ENCODE assay signal across 9 cellular contexts in the genomic region with DNA sequence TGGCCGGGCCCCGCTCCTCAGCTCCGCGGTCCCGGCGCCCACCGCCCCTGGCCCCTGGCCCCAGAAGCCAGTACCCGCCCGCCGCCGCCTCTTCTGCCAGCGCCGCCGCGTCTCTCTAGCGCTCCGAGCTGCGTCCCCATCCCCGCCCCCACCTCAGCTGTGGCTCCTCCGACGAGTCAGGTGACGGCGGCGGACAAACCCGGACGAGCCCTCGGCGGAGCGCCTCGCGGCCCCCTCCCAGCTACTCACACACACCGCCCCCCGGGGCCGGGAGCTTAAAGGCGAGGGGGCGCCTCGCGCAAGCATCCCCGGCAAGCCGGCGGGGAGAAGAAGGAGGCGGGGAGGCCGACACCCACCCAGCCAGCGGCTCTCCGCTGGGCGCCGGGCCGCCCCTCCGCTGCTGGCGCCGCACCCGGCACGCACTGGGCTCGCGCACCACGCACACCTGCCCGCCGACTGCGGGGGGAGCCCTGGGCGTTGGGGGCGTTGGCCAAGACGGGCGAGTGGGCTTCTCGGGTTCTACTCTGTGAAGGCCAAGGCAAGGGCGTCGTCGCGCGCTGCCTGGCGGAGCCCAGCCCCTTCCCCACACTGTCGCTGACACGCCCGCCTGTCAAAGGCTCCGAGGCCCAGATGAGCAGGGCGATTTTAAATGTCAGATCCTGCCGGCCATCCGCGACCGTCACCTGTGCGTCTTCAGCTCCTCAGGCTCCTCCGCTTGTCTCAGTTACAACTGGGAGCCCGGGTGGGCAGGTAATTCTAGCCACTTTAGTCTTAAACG. TPM values are rescaled to one million over a fixed set of nuclear protein-coding genes. Genes with fewer than 3 reads are reported as not detected.
DNase-seq lines count a peak whose midpoint lies in the region; ATAC-seq and TF ChIP-seq lines count a peak whose summit lies in the region.
"Had no signal": no experiment of that assay in that cellular context is flagged by ENCODE, and none has a peak within 500 bp of the region (broad histone marks: within the 10 kb centered on the region; RNA-seq: fewer than 3 reads in every experiment).

A gene with protein sequence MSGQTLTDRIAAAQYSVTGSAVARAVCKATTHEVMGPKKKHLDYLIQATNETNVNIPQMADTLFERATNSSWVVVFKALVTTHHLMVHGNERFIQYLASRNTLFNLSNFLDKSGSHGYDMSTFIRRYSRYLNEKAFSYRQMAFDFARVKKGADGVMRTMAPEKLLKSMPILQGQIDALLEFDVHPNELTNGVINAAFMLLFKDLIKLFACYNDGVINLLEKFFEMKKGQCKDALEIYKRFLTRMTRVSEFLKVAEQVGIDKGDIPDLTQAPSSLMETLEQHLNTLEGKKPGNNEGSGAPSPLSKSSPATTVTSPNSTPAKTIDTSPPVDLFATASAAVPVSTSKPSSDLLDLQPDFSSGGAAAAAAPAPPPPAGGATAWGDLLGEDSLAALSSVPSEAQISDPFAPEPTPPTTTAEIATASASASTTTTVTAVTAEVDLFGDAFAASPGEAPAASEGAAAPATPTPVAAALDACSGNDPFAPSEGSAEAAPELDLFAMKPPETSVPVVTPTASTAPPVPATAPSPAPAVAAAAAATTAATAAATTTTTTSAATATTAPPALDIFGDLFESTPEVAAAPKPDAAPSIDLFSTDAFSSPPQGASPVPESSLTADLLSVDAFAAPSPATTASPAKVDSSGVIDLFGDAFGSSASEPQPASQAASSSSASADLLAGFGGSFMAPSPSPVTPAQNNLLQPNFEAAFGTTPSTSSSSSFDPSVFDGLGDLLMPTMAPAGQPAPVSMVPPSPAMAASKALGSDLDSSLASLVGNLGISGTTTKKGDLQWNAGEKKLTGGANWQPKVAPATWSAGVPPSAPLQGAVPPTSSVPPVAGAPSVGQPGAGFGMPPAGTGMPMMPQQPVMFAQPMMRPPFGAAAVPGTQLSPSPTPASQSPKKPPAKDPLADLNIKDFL (minus strand): TSS at position 132 of the 778 bp plus-strand sequence. CDS start 1,174 bp downstream, outside the sequence.

- intact Hi-C loops in head of caudate nucleus (cut with DNase I) = loop anchor here (2.0 kb wide), 1 partner anchor 144 kb away; the partner anchor contains the start of gene RIPPLY2

- ATAC-seq in GM21423 (IDR thresholded peaks at IDR 0.05; ENCODE audit: unreplicated experiment) = no peak
- no peak for ATAC-seq in HG02970 (IDR thresholded peaks at IDR 0.05; ENCODE audit: low FRiP score, unreplicated experiment)

- H3K4me1 Mint-ChIP-seq in progenitor cell of endocrine pancreas (ENCODE audit: low read depth) = peaks cover 5% of the 10 kb centered on the region

- DNase-seq in Daoy (ENCODE audit: low read depth) (peak; percentile 54), HuH-7.5 (ENCODE audit: low spot score) (peak; percentile 26), WERI-Rb-1 (peak; percentile 92), head of caudate nucleus (peak; percentile 44 to 94 (median 84)), progenitor cell of endocrine pancreas (ENCODE audit: low spot score, unreplicated experiment) (peak; percentile 53), GOT3 (lab: John Stamatoyannopoulos, UW) (no peak)

- peaks cover 5% of the 10 kb centered on the region for H3K9me3 Mint-ChIP-seq in progenitor cell of endocrine pancreas (ENCODE audit: low read depth)

- TF ChIP-seq CTCF in WERI-Rb-1 (IDR thresholded peaks at IDR 0.05; ENCODE audit: low read depth, low read length) = no peak
- no peak for TF ChIP-seq CTCF in progenitor cell of endocrine pancreas (IDR thresholded peaks at IDR 0.05; ENCODE audit: unreplicated experiment)

- peak within 1 kb of the TSS; percentile 62 for H3K27ac ChIP-seq in WERI-Rb-1

- H3K36me3 ChIP-seq in WERI-Rb-1 = no peaks in the 10 kb centered on the region

- peak within 1 kb of the TSS; percentile 49 for H3K27ac Mint-ChIP-seq in progenitor cell of endocrine pancreas

- H3K27me3 Mint-ChIP-seq in progenitor cell of endocrine pancreas = peaks cover 60% of the 10 kb centered on the region

- H3K27me3 ChIP-seq in WERI-Rb-1 (ENCODE audit: insufficient read depth, low read depth, severe bottlenecking) = no peaks in the 10 kb centered on the region

- H3K4me3 Mint-ChIP-seq in progenitor cell of endocrine pancreas (ENCODE audit: low read depth) = peak within 1 kb of the TSS; percentile 84

- H3K36me3 Mint-ChIP-seq in progenitor cell of endocrine pancreas (ENCODE audit: insufficient read depth) = no peaks in the 10 kb centered on the region

- H3K9me3 ChIP-seq in WERI-Rb-1 (ENCODE audit: severe bottlenecking) = no peaks in the 10 kb centered on the region

- H3K4me3 ChIP-seq in WERI-Rb-1 (ENCODE audit: low read depth, low read length) = peak within 1 kb of the TSS; percentile 55

RNA-seq across cellular contexts. Expression of the gene that starts here (rescaled TPM):
- total RNA-seq in Daoy (2014; rRNA removed; shearing (Covaris generic)) = 0.65 and 0.86 TPM in 2 replicates
- total RNA-seq in progenitor cell of endocrine pancreas = 1.7 and 2.1 TPM in 2 replicates
- total RNA-seq: mononuclear cell had no signal

Comparison
In these comparisons a context has a peak if more than half of its experiments do, and no peak if none do; other contexts are left out.
1. Peak in DNase-seq in Daoy; RNA of the gene not detected or under 1 TPM.